8 cellular contexts compared by ENCODE assay signal in genomic region chr6:112979830-112980229, GRCh38.
DNase-seq lines count a peak whose midpoint lies in the region; ATAC-seq and TF ChIP-seq lines count a peak whose summit lies in the region.

No MANE protein-coding gene starts in this region.

- H3K27ac Mint-ChIP-seq in MCF 10A (ENCODE audit: low read depth, unreplicated experiment) = peak overlapping the region; percentile 25

- H3K27me3 ChIP-seq in breast epithelium (no peaks in the 10 kb centered on the region), SK-N-SH (ENCODE audit: insufficient read depth) (no peaks in the 10 kb centered on the region), heart right ventricle (no peaks in the 10 kb centered on the region), spleen (replicated peaks in 1 of 7) (no peaks in the 10 kb centered on the region)

- no peak for TF ChIP-seq RAD21 in SK-N-SH (IDR thresholded peaks at IDR 0.05; ENCODE audit: low read length)

- H3K9ac ChIP-seq in SK-N-SH = no peak overlapping the region

- H3K4me3 Mint-ChIP-seq in MCF 10A (ENCODE audit: unreplicated experiment) = no peak overlapping the region

- TF ChIP-seq CTCF in MCF 10A (IDR thresholded peaks at IDR 0.05; ENCODE audit: unreplicated experiment) (no peak), breast epithelium (IDR thresholded peaks at IDR 0.05) (no peak), SK-N-SH (IDR thresholded peaks at IDR 0.05) (no peak), heart right ventricle (IDR thresholded peaks at IDR 0.05) (no peak), spleen (IDR thresholded peaks at IDR 0.05 in 8 of 11, conservative IDR thresholded peaks at IDR 0.05 in 3 of 11) (no peak)

- H3K4me1 ChIP-seq in breast epithelium (no peaks in the 10 kb centered on the region), SK-N-SH (ENCODE audit: control insufficient read depth in 1 of 2, insufficient read depth in 2 of 2, low read depth in 1 of 2, low read length in 1 of 2) (no peaks in the 10 kb centered on the region; a peak in 2 of 4 replicates), heart right ventricle (peaks cover 0 to 17% (median 5%) of the 10 kb centered on the region in 9 donors), spleen (no peaks in the 10 kb centered on the region)

- H3K36me3 ChIP-seq in breast epithelium (no peaks in the 10 kb centered on the region), SK-N-SH (replicated peaks in 1 of 2; ENCODE audit: control insufficient read depth in 1 of 2, insufficient read depth in 2 of 2, low read length in 1 of 2) (no peaks in the 10 kb centered on the region), heart right ventricle (no peaks in the 10 kb centered on the region), spleen (no peaks in the 10 kb centered on the region)

- H3K4me2 ChIP-seq in SK-N-SH = no peak overlapping the region

- H3K4me3 ChIP-seq in breast epithelium (no peak overlapping the region), SK-N-SH (ENCODE audit: low read depth in 2 of 2, low read length in 1 of 2) (no peak overlapping the region), heart right ventricle (no peak overlapping the region), spleen (no peak overlapping the region)

- ATAC-seq in heart right ventricle = peak; percentile 71 to 91 (median 87)
- ATAC-seq in GM19395 (IDR thresholded peaks at IDR 0.05; ENCODE audit: unreplicated experiment) = no peak
- ATAC-seq in HG03378 (IDR thresholded peaks at IDR 0.05; ENCODE audit: unreplicated experiment) = no peak

- H3K9me3 ChIP-seq in breast epithelium (no peaks in the 10 kb centered on the region), SK-N-SH (no peaks in the 10 kb centered on the region), heart right ventricle (peaks cover 0 to 7% (median 0%) of the 10 kb centered on the region in 11 donors), spleen (peaks cover 0 to 19% (median 8%) of the 10 kb centered on the region in 8 donors)

- H3K36me3 Mint-ChIP-seq in MCF 10A (ENCODE audit: insufficient read depth, unreplicated experiment) = no peaks in the 10 kb centered on the region

- 0 out of 4 replicates have a peak, but pooled peaks of 1 of the 2 experiments have one; percentile 6 for TF ChIP-seq EP300 in SK-N-SH (IDR thresholded peaks at IDR 0.05; ENCODE audit: borderline replicate concordance in 1 of 2, low read depth in 1 of 2, low read length in 1 of 2)

- H3K9me2 ChIP-seq in SK-N-SH = no peaks in the 10 kb centered on the region

- CTCF ChIA-PET in MCF 10A (lab: Yijun Ruan, JAX) = interaction anchor here (0.6 kb wide), 2 partner anchors 24 to 139 kb away, joined by 3 to 4 read pairs; no protein-coding TSS in a partner anchor
- CTCF ChIA-PET in SK-N-SH (lab: Yijun Ruan, JAX) = no interaction called here

- intact Hi-C loops in MCF 10A (cut with micrococcal nuclease) = no loop called here
- intact Hi-C loops in breast epithelium (cut with DNase I; ENCODE audit: low total_unique reads) = no loop called here
- intact Hi-C loops in heart right ventricle (cut with DNase I) = no loop called here
- intact Hi-C loops in spleen (cut with DNase I; ENCODE audit: low total_unique reads) = no loop called here

- H3F3A ChIP-seq in SK-N-SH (replicated peaks; ENCODE audit: insufficient read depth) = peaks cover 5% of the 10 kb centered on the region

- POLR2A ChIA-PET in MCF 10A (lab: Yijun Ruan, JAX) = no interaction called here
- POLR2A ChIA-PET in SK-N-SH (lab: Yijun Ruan, JAX) = no interaction called here

- no peaks in the 10 kb centered on the region for H3K27me3 Mint-ChIP-seq in MCF 10A (ENCODE audit: insufficient read depth, unreplicated experiment)

- no TSS peak for BruUV-seq in MCF 10A (replicated peaks; lab: Mats Ljungman, UMichigan)

- TF ChIP-seq POLR2A in breast epithelium (IDR thresholded peaks at IDR 0.05) = no peak
- no peak for TF ChIP-seq POLR2A in spleen (IDR thresholded peaks at IDR 0.05)

- peak overlapping the region; percentile 15; the same call in 1 of the 2 replicates for H2AFZ ChIP-seq in SK-N-SH (ENCODE audit: low read depth)

- H3K9me3 Mint-ChIP-seq in MCF 10A (ENCODE audit: unreplicated experiment) = no peaks in the 10 kb centered on the region

- H3K27ac ChIP-seq in breast epithelium = peak overlapping the region in 1 of 2 donors; percentile 13
- H3K27ac ChIP-seq in SK-N-SH (ENCODE audit: low read depth in 2 of 2, low read length in 1 of 2) = peak overlapping the region; percentile 33 to 65; a peak in 3 of 4 replicates
- peak overlapping the region in 5 of 10 donors; percentile 7 to 60 (median 39) for H3K27ac ChIP-seq in heart right ventricle
- peak overlapping the region in 6 of 8 donors; percentile 10 to 64 (median 42) for H3K27ac ChIP-seq in spleen

- DNase-seq in MCF 10A (ENCODE audit: unreplicated experiment) (peak; percentile 50), breast epithelium (ENCODE audit: low spot score in 2 of 2) (no peak), SK-N-SH (peak; percentile 12), heart right ventricle (peak in 1 of 2 donors; percentile 82), spleen (no peak)
- no peak for DNase-seq in activated effector memory CD4-positive, alpha-beta T cell treated with anti-CD3 and anti-CD28 coated beads, Interleukin-2, amount 50 U/mL, for 16 hours

- H4K20me1 ChIP-seq in SK-N-SH (ENCODE audit: insufficient read depth) = no peaks in the 10 kb centered on the region

- peaks cover 25% of the 10 kb centered on the region for H3K4me1 Mint-ChIP-seq in MCF 10A (ENCODE audit: insufficient read depth, unreplicated experiment)

- 17% methylated on average over 5 of the region's 5 CpGs for WGBS in SK-N-SH (ENCODE audit: low lambda C conversion rate)
- 37 to 39% methylated on average over 5 of the region's 5 CpGs for WGBS in heart right ventricle, 2 donors
- 41 to 69% (median 68%) methylated on average over 5 of the region's 5 CpGs for WGBS in spleen, 5 donors

- H3K79me2 ChIP-seq in SK-N-SH (ENCODE audit: insufficient read depth) = no peaks in the 10 kb centered on the region

TF ChIP-seq in SK-N-SH, 30 proteins besides CTCF, POLR2A, EP300 and RAD21:
- TF ChIP-seq TCF12 (IDR thresholded peaks at IDR 0.05) = peak; percentile 5; the same call in 1 of the 2 replicates
- no peak for TF ChIP-seq TAF1 (IDR thresholded peaks at IDR 0.05; ENCODE audit: borderline replicate concordance, low read depth, low read length)
- TF ChIP-seq NFIC (IDR thresholded peaks at IDR 0.05; ENCODE audit: borderline replicate concordance) = peak; percentile 53; the same call in 1 of the 2 replicates

Comparison
In these comparisons a context has a peak if more than half of its experiments do, and no peak if none do; other contexts are left out.
1. DNase-seq: peak in MCF 10A (single experiment) and SK-N-SH (single experiment); none in breast epithelium (0 of 2), spleen (single experiment) and activated effector memory CD4-positive, alpha-beta T cell treated with anti-CD3 and anti-CD28 coated beads, Interleukin-2, amount 50 U/mL, for 16 hours (single experiment).
2. ATAC-seq: peak in heart right ventricle (8 of 8); none in GM19395 (single experiment) and HG03378 (single experiment).